Comparison of ENCODE assay signal across 1 cellular context in the genomic region with DNA sequence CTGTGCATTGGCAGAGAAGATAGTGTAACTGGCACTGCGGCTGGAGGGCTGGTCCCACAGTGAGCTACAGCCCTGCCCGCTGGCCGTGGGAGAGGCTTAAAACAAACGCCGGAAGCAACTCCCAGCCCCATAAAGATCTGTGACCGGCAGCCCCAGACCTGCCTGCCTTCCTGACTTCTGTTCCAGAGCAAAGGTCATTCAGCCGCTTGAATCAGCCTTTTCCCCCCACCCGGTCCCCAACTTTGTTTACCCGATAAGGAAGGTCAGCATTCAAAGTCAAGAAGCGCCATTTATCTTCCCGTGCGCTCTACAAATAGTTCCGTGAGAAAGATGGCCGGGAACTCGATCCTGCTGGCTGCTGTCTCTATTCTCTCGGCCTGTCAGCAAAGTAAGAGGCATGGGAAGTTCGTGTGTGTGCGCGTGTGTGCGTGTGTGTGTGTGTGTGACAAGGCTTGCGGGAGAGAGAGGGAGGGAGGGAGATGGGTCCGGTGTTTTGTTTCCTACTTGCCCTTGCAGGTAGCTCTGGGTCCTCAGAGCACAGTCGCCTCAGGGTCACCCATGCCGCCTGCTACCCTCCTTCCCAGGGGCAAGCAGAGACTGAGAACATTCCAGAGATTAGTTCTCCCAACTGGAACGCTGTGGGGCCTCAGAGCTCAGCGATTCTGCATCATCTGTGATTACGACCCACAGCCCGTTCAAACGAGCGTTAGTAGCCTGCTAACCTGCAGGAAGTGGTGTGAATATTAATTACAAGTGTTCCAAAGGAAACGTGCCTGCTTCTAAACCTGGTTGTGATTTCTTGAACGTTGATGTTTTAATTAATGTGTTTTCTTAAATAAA.
TF ChIP-seq lines count a peak whose summit lies in the region.

A gene (plus strand): TSS at position 130 of the 840 bp plus-strand sequence. CDS start 201 bp downstream, at position 331.

TF ChIP-seq in K562, 482 proteins besides CTCF, POLR2A, EP300 and RAD21 (continued from another document and continues in another):
- TF ChIP-seq, protein P1, sequence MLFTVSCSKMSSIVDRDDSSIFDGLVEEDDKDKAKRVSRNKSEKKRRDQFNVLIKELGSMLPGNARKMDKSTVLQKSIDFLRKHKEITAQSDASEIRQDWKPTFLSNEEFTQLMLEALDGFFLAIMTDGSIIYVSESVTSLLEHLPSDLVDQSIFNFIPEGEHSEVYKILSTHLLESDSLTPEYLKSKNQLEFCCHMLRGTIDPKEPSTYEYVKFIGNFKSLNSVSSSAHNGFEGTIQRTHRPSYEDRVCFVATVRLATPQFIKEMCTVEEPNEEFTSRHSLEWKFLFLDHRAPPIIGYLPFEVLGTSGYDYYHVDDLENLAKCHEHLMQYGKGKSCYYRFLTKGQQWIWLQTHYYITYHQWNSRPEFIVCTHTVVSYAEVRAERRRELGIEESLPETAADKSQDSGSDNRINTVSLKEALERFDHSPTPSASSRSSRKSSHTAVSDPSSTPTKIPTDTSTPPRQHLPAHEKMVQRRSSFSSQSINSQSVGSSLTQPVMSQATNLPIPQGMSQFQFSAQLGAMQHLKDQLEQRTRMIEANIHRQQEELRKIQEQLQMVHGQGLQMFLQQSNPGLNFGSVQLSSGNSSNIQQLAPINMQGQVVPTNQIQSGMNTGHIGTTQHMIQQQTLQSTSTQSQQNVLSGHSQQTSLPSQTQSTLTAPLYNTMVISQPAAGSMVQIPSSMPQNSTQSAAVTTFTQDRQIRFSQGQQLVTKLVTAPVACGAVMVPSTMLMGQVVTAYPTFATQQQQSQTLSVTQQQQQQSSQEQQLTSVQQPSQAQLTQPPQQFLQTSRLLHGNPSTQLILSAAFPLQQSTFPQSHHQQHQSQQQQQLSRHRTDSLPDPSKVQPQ (CRISPR knock-in tag; IDR thresholded peaks at IDR 0.05; ENCODE audit: borderline replicate concordance): no peak
- TF ChIP-seq CREBBP (IDR thresholded peaks at IDR 0.05; ENCODE audit: low read depth, low read length) (no peak), TAF9B (IDR thresholded peaks at IDR 0.05; ENCODE audit: partially characterized antibody) (peak; percentile 74), ILK (tag; IDR thresholded peaks at IDR 0.05; ENCODE audit: borderline replicate concordance, low read depth) (no peak), ZNF232 (CRISPR knock-in tag; IDR thresholded peaks at IDR 0.05) (no peak), FOXA3 (CRISPR knock-in tag; conservative IDR thresholded peaks at IDR 0.05 in 1 of 2, IDR thresholded peaks at IDR 0.05 in 1 of 2) (peak; percentile 43 to 60; a peak in 2 of 4 replicates), CCAR2 (IDR thresholded peaks at IDR 0.05; ENCODE audit: low read depth, low read length) (no peak), NR1H2 (CRISPR knock-in tag; IDR thresholded peaks at IDR 0.05) (no peak), ZNF584 (CRISPR knock-in tag; IDR thresholded peaks at IDR 0.05; ENCODE audit: low read depth) (no peak), ELF1 (tag; IDR thresholded peaks at IDR 0.05) (0 out of 2 replicates have a peak, but pooled peaks have one; percentile 45), ZNF146 (CRISPR knock-in tag; IDR thresholded peaks at IDR 0.05; ENCODE audit: unreplicated experiment) (no peak), SRSF9 (IDR thresholded peaks at IDR 0.05; ENCODE audit: borderline replicate concordance, low read depth, low read length) (no peak), ZNF699 (CRISPR knock-in tag; IDR thresholded peaks at IDR 0.05; ENCODE audit: insufficient replicate concordance) (no peak), SREBF1 (IDR thresholded peaks at IDR 0.05; ENCODE audit: borderline replicate concordance, low read depth, low read length) (no peak), KAT2B (IDR thresholded peaks at IDR 0.05; ENCODE audit: low read depth, low read length) (no peak), BRD4 (IDR thresholded peaks at IDR 0.05) (no peak), PHF8 (IDR thresholded peaks at IDR 0.05; ENCODE audit: borderline replicate concordance, low read length) (peak; percentile 63; the same call in 1 of the 2 replicates), HEY1 (CRISPR knock-in tag; IDR thresholded peaks at IDR 0.05; ENCODE audit: borderline replicate concordance) (0 out of 2 replicates have a peak, but pooled peaks have one; percentile 1), ZFP1 (CRISPR knock-in tag; IDR thresholded peaks at IDR 0.05) (no peak), ATF7 (IDR thresholded peaks at IDR 0.05) (0 out of 2 replicates have a peak, but pooled peaks have one; percentile 32), ZNF347 (CRISPR knock-in tag; IDR thresholded peaks at IDR 0.05; ENCODE audit: low read depth) (no peak), DACH1 (IDR thresholded peaks at IDR 0.05; ENCODE audit: partially characterized antibody) (no peak), FOSL1 (tag; conservative IDR thresholded peaks at IDR 0.05) (peak; percentile 9; the same call in 1 of the 2 replicates), GABPB1 (CRISPR knock-in tag; IDR thresholded peaks at IDR 0.05) (no peak; the same call in 1 of the 2 replicates), MIER1 (IDR thresholded peaks at IDR 0.05; ENCODE audit: low read depth) (no peak), HDAC2 (IDR thresholded peaks at IDR 0.05) (peak; percentile 66; the same call in 1 of the 2 replicates)
- TF ChIP-seq, protein P2, sequence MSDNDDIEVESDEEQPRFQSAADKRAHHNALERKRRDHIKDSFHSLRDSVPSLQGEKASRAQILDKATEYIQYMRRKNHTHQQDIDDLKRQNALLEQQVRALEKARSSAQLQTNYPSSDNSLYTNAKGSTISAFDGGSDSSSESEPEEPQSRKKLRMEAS (CRISPR knock-in tag; IDR thresholded peaks at IDR 0.05): no peak
- TF ChIP-seq, protein P3, sequence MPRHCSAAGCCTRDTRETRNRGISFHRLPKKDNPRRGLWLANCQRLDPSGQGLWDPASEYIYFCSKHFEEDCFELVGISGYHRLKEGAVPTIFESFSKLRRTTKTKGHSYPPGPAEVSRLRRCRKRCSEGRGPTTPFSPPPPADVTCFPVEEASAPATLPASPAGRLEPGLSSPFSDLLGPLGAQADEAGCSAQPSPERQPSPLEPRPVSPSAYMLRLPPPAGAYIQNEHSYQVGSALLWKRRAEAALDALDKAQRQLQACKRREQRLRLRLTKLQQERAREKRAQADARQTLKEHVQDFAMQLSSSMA (CRISPR knock-in tag; IDR thresholded peaks at IDR 0.05): no peak
- TF ChIP-seq, protein P4, sequence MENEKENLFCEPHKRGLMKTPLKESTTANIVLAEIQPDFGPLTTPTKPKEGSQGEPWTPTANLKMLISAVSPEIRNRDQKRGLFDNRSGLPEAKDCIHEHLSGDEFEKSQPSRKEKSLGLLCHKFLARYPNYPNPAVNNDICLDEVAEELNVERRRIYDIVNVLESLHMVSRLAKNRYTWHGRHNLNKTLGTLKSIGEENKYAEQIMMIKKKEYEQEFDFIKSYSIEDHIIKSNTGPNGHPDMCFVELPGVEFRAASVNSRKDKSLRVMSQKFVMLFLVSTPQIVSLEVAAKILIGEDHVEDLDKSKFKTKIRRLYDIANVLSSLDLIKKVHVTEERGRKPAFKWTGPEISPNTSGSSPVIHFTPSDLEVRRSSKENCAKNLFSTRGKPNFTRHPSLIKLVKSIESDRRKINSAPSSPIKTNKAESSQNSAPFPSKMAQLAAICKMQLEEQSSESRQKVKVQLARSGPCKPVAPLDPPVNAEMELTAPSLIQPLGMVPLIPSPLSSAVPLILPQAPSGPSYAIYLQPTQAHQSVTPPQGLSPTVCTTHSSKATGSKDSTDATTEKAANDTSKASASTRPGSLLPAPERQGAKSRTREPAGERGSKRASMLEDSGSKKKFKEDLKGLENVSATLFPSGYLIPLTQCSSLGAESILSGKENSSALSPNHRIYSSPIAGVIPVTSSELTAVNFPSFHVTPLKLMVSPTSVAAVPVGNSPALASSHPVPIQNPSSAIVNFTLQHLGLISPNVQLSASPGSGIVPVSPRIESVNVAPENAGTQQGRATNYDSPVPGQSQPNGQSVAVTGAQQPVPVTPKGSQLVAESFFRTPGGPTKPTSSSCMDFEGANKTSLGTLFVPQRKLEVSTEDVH (IDR thresholded peaks at IDR 0.05; ENCODE audit: low read depth, partially characterized antibody): peak; percentile 32
- TF ChIP-seq, protein P5, sequence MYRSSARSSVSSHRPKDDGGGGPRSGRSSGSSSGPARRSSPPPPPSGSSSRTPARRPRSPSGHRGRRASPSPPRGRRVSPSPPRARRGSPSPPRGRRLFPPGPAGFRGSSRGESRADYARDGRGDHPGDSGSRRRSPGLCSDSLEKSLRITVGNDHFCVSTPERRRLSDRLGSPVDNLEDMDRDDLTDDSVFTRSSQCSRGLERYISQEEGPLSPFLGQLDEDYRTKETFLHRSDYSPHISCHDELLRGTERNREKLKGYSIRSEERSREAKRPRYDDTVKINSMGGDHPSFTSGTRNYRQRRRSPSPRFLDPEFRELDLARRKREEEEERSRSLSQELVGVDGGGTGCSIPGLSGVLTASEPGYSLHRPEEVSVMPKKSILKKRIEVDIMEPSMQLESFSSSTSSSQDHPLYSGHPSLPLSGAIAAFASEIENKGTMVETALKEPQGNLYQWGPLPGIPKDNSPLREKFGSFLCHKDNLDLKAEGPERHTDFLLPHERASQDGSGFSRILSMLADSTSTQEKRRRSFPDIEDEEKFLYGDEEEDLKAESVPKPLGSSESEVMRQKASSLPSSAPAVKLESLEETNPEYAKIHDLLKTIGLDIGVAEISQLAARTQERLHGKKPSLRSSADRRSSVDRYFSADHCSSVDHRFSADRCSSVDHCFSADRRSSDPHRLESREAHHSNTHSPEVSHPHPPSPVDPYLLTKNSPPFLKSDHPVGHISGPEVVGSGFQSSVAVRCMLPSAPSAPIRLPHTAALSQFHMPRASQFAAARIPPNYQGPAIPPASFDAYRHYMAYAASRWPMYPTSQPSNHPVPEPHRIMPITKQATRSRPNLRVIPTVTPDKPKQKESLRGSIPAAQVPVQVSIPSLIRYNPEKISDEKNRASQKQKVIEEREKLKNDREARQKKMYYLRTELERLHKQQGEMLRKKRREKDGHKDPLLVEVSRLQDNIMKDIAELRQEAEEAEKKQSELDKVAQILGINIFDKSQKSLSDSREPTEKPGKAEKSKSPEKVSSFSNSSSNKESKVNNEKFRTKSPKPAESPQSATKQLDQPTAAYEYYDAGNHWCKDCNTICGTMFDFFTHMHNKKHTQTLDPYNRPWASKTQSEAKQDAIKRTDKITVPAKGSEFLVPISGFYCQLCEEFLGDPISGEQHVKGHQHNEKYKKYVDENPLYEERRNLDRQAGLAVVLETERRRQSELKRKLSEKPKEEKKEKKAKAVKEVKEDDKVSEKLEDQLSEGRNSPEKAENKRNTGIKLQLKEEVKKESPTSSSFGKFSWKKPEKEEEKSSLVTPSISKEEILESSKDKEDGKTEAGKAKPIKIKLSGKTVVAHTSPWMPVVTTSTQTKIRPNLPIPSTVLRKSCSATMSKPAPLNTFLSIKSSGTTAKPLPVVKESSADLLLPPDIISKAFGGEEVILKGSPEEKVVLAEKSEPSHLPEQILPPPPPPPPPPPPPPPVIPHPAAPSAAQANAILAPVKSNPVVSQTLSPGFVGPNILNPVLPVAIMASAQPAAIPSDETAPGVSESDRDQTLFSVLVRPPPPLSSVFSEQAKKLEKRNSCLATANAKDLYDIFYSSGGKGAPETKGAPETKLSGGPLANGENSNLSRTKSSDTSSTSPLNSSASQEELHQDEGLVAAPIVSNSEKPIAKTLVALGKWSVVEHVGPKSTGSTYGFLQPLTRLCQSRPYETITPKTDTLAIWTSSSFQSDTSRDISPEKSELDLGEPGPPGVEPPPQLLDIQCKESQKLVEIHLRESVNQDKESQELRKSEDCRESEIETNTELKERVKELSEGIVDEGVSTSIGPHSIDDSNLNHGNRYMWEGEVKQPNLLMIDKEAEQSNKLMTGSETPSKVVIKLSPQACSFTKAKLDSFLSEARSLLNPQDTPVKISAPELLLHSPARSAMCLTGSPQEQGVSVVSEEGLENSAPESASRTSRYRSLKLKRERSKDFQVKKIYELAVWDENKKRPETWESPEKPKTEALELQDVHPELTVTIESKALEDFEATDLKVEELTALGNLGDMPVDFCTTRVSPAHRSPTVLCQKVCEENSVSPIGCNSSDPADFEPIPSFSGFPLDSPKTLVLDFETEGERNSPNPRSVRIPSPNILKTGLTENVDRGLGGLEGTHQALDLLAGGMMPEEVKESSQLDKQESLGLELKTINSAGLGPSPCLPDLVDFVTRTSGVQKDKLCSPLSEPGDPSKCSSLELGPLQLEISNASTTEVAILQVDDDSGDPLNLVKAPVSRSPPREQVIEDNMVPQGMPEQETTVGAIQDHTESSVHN (IDR thresholded peaks at IDR 0.05; ENCODE audit: borderline replicate concordance in 1 of 2, low read depth in 1 of 2): 0 out of 4 replicates have a peak, but pooled peaks of 1 of the 2 experiments have one; percentile 38
- TF ChIP-seq, protein P6, sequence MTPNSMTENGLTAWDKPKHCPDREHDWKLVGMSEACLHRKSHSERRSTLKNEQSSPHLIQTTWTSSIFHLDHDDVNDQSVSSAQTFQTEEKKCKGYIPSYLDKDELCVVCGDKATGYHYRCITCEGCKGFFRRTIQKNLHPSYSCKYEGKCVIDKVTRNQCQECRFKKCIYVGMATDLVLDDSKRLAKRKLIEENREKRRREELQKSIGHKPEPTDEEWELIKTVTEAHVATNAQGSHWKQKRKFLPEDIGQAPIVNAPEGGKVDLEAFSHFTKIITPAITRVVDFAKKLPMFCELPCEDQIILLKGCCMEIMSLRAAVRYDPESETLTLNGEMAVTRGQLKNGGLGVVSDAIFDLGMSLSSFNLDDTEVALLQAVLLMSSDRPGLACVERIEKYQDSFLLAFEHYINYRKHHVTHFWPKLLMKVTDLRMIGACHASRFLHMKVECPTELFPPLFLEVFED (CRISPR knock-in tag; conservative IDR thresholded peaks at IDR 0.05): 0 out of 2 replicates have a peak, but pooled peaks have one; percentile 65
- TF ChIP-seq, protein P7, sequence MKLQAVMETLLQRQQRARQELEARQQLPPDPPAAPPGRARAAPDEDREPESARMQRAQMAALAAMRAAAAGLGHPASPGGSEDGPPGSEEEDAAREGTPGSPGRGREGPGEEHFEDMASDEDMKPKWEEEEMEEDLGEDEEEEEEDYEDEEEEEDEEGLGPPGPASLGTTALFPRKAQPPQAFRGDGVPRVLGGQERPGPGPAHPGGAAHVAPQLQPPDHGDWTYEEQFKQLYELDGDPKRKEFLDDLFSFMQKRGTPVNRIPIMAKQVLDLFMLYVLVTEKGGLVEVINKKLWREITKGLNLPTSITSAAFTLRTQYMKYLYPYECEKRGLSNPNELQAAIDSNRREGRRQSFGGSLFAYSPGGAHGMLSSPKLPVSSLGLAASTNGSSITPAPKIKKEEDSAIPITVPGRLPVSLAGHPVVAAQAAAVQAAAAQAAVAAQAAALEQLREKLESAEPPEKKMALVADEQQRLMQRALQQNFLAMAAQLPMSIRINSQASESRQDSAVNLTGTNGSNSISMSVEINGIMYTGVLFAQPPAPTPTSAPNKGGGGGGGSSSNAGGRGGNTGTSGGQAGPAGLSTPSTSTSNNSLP (IDR thresholded peaks at IDR 0.05; ENCODE audit: borderline replicate concordance, low read depth, low read length): peak; percentile 64; the same call in 1 of the 2 replicates
- TF ChIP-seq, protein P8, sequence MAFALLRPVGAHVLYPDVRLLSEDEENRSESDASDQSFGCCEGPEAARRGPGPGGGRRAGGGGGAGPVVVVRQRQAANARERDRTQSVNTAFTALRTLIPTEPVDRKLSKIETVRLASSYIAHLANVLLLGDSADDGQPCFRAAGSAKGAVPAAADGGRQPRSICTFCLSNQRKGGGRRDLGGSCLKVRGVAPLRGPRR (CRISPR knock-in tag; IDR thresholded peaks at IDR 0.05): no peak
